16 cellular contexts compared by ENCODE assay signal in the genomic region with DNA sequence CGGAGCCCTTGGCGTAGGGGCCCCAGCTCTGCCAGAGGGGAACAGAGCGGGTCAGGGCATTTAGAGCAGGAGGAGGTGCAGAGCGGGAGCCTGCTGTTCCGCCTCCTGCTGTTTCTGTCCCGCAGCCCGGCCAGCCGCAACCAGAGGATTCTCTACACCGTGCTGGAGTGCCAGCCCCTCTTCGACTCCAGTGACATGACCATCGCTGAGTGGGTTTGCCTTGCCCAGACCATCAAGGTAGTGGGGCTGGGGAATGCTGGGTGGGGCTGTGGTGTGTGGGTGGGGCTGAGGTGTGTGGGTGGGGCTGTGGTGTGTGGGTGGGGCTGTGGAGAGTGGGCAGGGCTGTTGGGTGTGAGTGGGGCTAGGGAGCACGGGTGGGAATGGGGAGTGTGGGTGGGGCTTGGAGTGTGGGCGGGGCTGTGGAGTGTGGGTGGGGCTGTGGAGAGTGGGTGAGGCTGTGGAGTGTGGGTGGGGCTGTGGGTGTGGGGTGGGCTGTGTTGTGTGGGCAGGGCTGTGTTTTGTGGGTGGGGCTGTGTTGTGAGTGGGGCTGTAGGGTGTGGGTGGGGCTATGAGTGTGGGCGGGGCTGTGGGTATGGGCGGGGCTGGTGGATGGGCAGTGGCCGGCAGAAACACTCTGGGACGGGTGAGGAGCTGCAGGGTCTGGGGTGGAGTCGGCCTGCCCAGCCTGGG. TPM values are rescaled to one million over a fixed set of nuclear protein-coding genes. Genes with fewer than 3 reads are reported as not detected.
DNase-seq lines count a peak whose midpoint lies in the region; ATAC-seq, FAIRE-seq and TF ChIP-seq lines count a peak whose summit lies in the region.
"Had no signal": no experiment of that assay in that cellular context is flagged by ENCODE, and none has a peak within 500 bp of the region (broad histone marks: within the 10 kb centered on the region; RNA-seq: fewer than 3 reads in every experiment).

No MANE protein-coding gene starts in this region.

- no peak overlapping the region for H3K4me2 ChIP-seq in GM12878 (ENCODE audit: control insufficient read depth, insufficient read depth)

- BruUV-seq in GM12878 (replicated peaks; lab: Mats Ljungman, UMichigan): no TSS peak

- H3K27me3 ChIP-seq in BE2C (no peaks in the 10 kb centered on the region), H7 (ENCODE audit: control insufficient read depth, insufficient read depth, low read length) (no peaks in the 10 kb centered on the region), GM12878 (replicated peaks in 1 of 2; ENCODE audit: control insufficient read depth in 2 of 2, insufficient read depth in 2 of 2, low read length in 1 of 2) (no peaks in the 10 kb centered on the region), lung (ENCODE audit: control insufficient read depth, insufficient read depth) (no peaks in the 10 kb centered on the region), body of pancreas (no peaks in the 10 kb centered on the region), tibial nerve (peaks cover 0 to 8% of the 10 kb centered on the region in 2 donors)

- H3K79me2 ChIP-seq in GM12878 (ENCODE audit: control insufficient read depth, insufficient read depth, low read length): no peaks in the 10 kb centered on the region

- RAD21 ChIA-PET in GM12878 (lab: Charles Lee; ENCODE audit: unreplicated experiment): no interaction called here

- intact Hi-C loops in GM12878 (cut with micrococcal nuclease; ENCODE audit: unreplicated experiment) (loop anchor here (5.0 kb wide), 1 partner anchor 549 kb away; no protein-coding TSS in a partner anchor), body of pancreas (cut with DNase I) (loop anchor here (5.0 kb wide), 1 partner anchor 34 kb away; no protein-coding TSS in a partner anchor)

- DNase-seq in BE2C (peak; percentile 50), H7 (peak; percentile 81), GM12878 (ENCODE audit: low read depth, low spot score) (no peak), lung (ENCODE audit: low spot score) (no peak), body of pancreas (no peak), tibial nerve (ENCODE audit: low spot score in 2 of 2) (no peak)
- DNase-seq: activated CD4-positive, alpha-beta memory T cell treated with anti-CD3 and anti-CD28 coated beads, Interleukin-2, amount 10 ng/mL, durations not matched to agents 7 days and 5 days; islet precursor cell; NCI-H187 had no signal

- no peaks in the 10 kb centered on the region for H4K20me1 ChIP-seq in GM12878 (ENCODE audit: control insufficient read depth, insufficient read depth)

- no peak overlapping the region for H3K9ac ChIP-seq in GM12878 (ENCODE audit: control insufficient read depth, insufficient read depth, low read length)

- no peak for TF ChIP-seq RAD21 in GM12878 (IDR thresholded peaks at IDR 0.05; ENCODE audit: insufficient read depth, low read depth, low read length)

- no peaks in the 10 kb centered on the region for H3K9me3 ChIP-seq in BE2C
- no peaks in the 10 kb centered on the region for H3K9me3 ChIP-seq in GM12878 (replicated peaks; ENCODE audit: control insufficient read depth, insufficient read depth, low read length)
- H3K9me3 ChIP-seq in lung (ENCODE audit: control insufficient read depth in 2 of 2, insufficient read depth in 1 of 2, low read length in 1 of 2): peaks cover 0 to 3% of the 10 kb centered on the region in 2 donors
- H3K9me3 ChIP-seq in body of pancreas: no peaks in the 10 kb centered on the region
- H3K9me3 ChIP-seq in tibial nerve: peaks cover 0 to 6% (median 0%) of the 10 kb centered on the region in 4 donors

- SMC1A ChIA-PET in GM12878 (lab: Charles Lee; ENCODE audit: uncharacterized antibody, unreplicated experiment): interaction anchor here (1.2 kb wide), 1 partner anchor 471 kb away, joined by 3 read pairs; no protein-coding TSS in a partner anchor

- no peak for FAIRE-seq in GM12878 (lab: Jason Lieb, UNC)

- TF ChIP-seq EP300 in GM12878 (IDR thresholded peaks at IDR 0.05; ENCODE audit: borderline replicate concordance in 1 of 2, control insufficient read depth in 1 of 2, low read depth in 2 of 2, low read length in 2 of 2) (no peak), tibial nerve (IDR thresholded peaks at IDR 0.05) (no peak)

- CTCF ChIA-PET in GM12878 (lab: Yijun Ruan, JAX): interaction anchor here (0.6 to 1.5 kb wide), 5 partner anchors 16 to 547 kb away, joined by 3 to 6 read pairs (median 3); no protein-coding TSS in a partner anchor

- ATAC-seq in GM12878 (peak; percentile 52), lung (ENCODE audit: insufficient read depth, low FRiP score) (peak; percentile 38), body of pancreas (no peak), GM18858 (IDR thresholded peaks at IDR 0.05; ENCODE audit: unreplicated experiment) (no peak), HG03457 (IDR thresholded peaks at IDR 0.05; ENCODE audit: unreplicated experiment) (no peak)

- 86% methylated on average over 10 of the region's 18 CpGs for WGBS in GM12878 (ENCODE audit: insufficient coverage, insufficient replicate concordance, low lambda C conversion rate, missing lambda C conversion rate)
- 56 to 63% methylated on average over 17 to 18 of the region's 18 CpGs for WGBS in lung, 2 donors
- 33 to 51% methylated on average over 3 to 18 of the region's 18 CpGs for WGBS in body of pancreas, 2 donors
- WGBS in tibial nerve, 2 donors: 52 to 61% methylated on average over 18 of the region's 18 CpGs

- in situ Hi-C loops in GM12878 (cut with MboI): no loop called here

- TF ChIP-seq POLR2A in GM12878 (IDR thresholded peaks at IDR 0.05; ENCODE audit: low read depth, low read length) (no peak), body of pancreas (IDR thresholded peaks at IDR 0.05) (no peak), tibial nerve (IDR thresholded peaks at IDR 0.05) (no peak)

- POLR2A ChIA-PET in GM12878 (lab: Charles Lee): no interaction called here

- H3K4me3 ChIP-seq in BE2C (ENCODE audit: low read depth, low read length) (no peak overlapping the region), H7 (ENCODE audit: insufficient read depth, low read depth, low read length) (no peak overlapping the region), GM12878 (no peak overlapping the region), lung (no peak overlapping the region), body of pancreas (no peak overlapping the region), tibial nerve (no peak overlapping the region)
- H3K4me3 ChIP-seq: coronary artery had no signal

- H2AFZ ChIP-seq in GM12878 (ENCODE audit: control insufficient read depth, low read depth, low read length): no peak overlapping the region

- TF ChIP-seq CTCF in BE2C (IDR thresholded peaks at IDR 0.05; ENCODE audit: low read depth, low read length) (no peak), GM12878 (IDR thresholded peaks at IDR 0.05 in 2 of 3, conservative IDR thresholded peaks at IDR 0.05 in 1 of 3; ENCODE audit: control insufficient read depth in 2 of 3, extremely low read depth in 1 of 3, insufficient read depth in 1 of 3, low read depth in 3 of 3, low read length in 3 of 3) (no peak), lung (IDR thresholded peaks at IDR 0.05; ENCODE audit: control extremely low read depth, extremely low read depth) (no peak), body of pancreas (IDR thresholded peaks at IDR 0.05) (no peak), tibial nerve (IDR thresholded peaks at IDR 0.05) (no peak)

- H3K27ac ChIP-seq in GM12878 (ENCODE audit: control insufficient read depth, insufficient read depth) (no peak overlapping the region), lung (ENCODE audit: low read depth in 1 of 2, low read length in 1 of 2) (no peak overlapping the region), body of pancreas (no peak overlapping the region), tibial nerve (no peak overlapping the region)
- H3K27ac ChIP-seq: coronary artery, SK-N-MC had no signal

- peaks cover 13% of the 10 kb centered on the region for H3K4me1 ChIP-seq in BE2C
- H3K4me1 ChIP-seq in GM12878 (ENCODE audit: control insufficient read depth, insufficient read depth, low read length): no peaks in the 10 kb centered on the region
- H3K4me1 ChIP-seq in lung (ENCODE audit: control insufficient read depth in 2 of 2, insufficient read depth in 2 of 2, low read length in 2 of 2): peaks cover 0 to 3% of the 10 kb centered on the region in 2 donors
- H3K4me1 ChIP-seq in body of pancreas: peaks cover 7% of the 10 kb centered on the region
- peaks cover 0 to 12% (median 0%) of the 10 kb centered on the region in 4 donors for H3K4me1 ChIP-seq in tibial nerve

- no peaks in the 10 kb centered on the region for H3K36me3 ChIP-seq in BE2C
- H3K36me3 ChIP-seq in H7 (replicated peaks; ENCODE audit: control insufficient read depth, insufficient read depth, low read length): no peaks in the 10 kb centered on the region
- H3K36me3 ChIP-seq in GM12878 (ENCODE audit: control insufficient read depth in 2 of 2, insufficient read depth in 2 of 2, low read length in 1 of 2): no peaks in the 10 kb centered on the region
- no peaks in the 10 kb centered on the region for H3K36me3 ChIP-seq in lung (ENCODE audit: control insufficient read depth in 2 of 2, insufficient read depth in 2 of 2, low read length in 2 of 2)
- no peaks in the 10 kb centered on the region for H3K36me3 ChIP-seq in body of pancreas (replicated peaks in 1 of 2; ENCODE audit: insufficient read depth in 1 of 2, low read depth in 2 of 2)
- H3K36me3 ChIP-seq in tibial nerve: no peaks in the 10 kb centered on the region

RNA-seq across cellular contexts. Expression of a gene that starts 8.0 kb away (rescaled TPM):
- not detected for polyA plus RNA-seq in BE2C (2012; ENCODE audit: insufficient read depth, insufficient read length, low read depth)
- 0.17 and 2.9 TPM in 2 replicates for total RNA-seq in H7 (2014; rRNA removed; shearing (Covaris generic))
- not detected in 2 replicates for total RNA-seq in GM12878 (2013; cell fraction: nucleolus; rRNA removed)
- total RNA-seq in GM12878 (2014; rRNA removed) (not detected in 2 replicates), GM12878 (2014; rRNA removed; fragmentation: Illumina TruSeq; extraction: Trizol) (not detected in 2 replicates), GM12878 (2021) (0.29 TPM in 1 of 2 replicates, not detected in the other), lung (1 to 10 TPM; 4.3 to 4.7 TPM), body of pancreas (under 1 TPM; 0.52 to 0.99 TPM), tibial nerve (1 to 10 TPM; 2.4 to 8.7 (median 2.7) TPM)
- polyA plus RNA-seq in GM12878 (2011; ENCODE audit: low read depth): not detected
- polyA plus RNA-seq in GM12878 (2011; rRNA removed) (not detected in 2 replicates), GM12878 (2014; fragmentation: Illumina TruSeq; extraction: Trizol) (not detected in 2 replicates), GM12878 (2014; fragmentation: Nextera tagmentation; extraction: Ambion mirVana) (not detected), GM12878 (2014; rRNA removed) (not detected in 2 replicates), GM12878 (2016; fragmentation: Nextera tagmentation; extraction: Ambion mirVana) (not detected), lung (1 to 10 TPM in 1 of 2 donors, under 1 TPM in 1; 0.73 to 1.8 TPM)
- polyA plus RNA-seq in GM12878 (2011; cell fraction: cytosol; rRNA removed): not detected in 2 replicates
- not detected in 2 replicates for polyA plus RNA-seq in GM12878 (2011; cell fraction: nucleus; rRNA removed)
- not detected in 2 replicates for polyA plus RNA-seq in GM12878 (2012)
- polyA minus RNA-seq in GM12878 (2011; rRNA and poly(A)+ RNA removed): not detected in 2 replicates
- not detected in 2 replicates for polyA minus RNA-seq in GM12878 (2011; cell fraction: cytosol; rRNA and poly(A)+ RNA removed)
- polyA minus RNA-seq in GM12878 (2011; cell fraction: nucleus; rRNA and poly(A)+ RNA removed): not detected in 2 replicates
- total RNA-seq: activated CD4-positive, alpha-beta memory T cell treated with anti-CD3 and anti-CD28 coated beads, Interleukin-2, amount 10 ng/mL, durations not matched to agents 7 days and 5 days; activated T-helper 2 cell treated with anti-CD3 and anti-CD28 coated beads, Interferon-gamma antibody, Interleukin-2, Interleukin-4, amounts not matched to agents 10 μg/mL and 5 μg/mL and 100 μg/mL, durations not matched to agents 14 hours and 24 hours and 36 hours; epithelial cell of proximal tubule; glomerular endothelial cell had no signal

RNA-seq across cellular contexts. Expression of a gene that starts 44.9 kb away (rescaled TPM):
- 87.1 TPM for polyA plus RNA-seq in BE2C (2012; ENCODE audit: insufficient read depth, insufficient read length, low read depth)
- 59.2 and 61.0 TPM in 2 replicates for total RNA-seq in H7 (2014; rRNA removed; shearing (Covaris generic))
- 0.13 and 0.15 TPM in 2 replicates for total RNA-seq in GM12878 (2013; cell fraction: nucleolus; rRNA removed)
- not detected in 2 replicates for total RNA-seq in GM12878 (2014; rRNA removed)
- total RNA-seq in GM12878 (2014; rRNA removed; fragmentation: Illumina TruSeq; extraction: Trizol): not detected in 2 replicates
- 0.05 TPM in 1 of 2 replicates, not detected in the other for total RNA-seq in GM12878 (2021)
- polyA plus RNA-seq in GM12878 (2011; ENCODE audit: low read depth): not detected
- polyA plus RNA-seq in GM12878 (2011; rRNA removed): not detected in 2 replicates
- under 0.01 TPM in 1 of 2 replicates, not detected in the other for polyA plus RNA-seq in GM12878 (2011; cell fraction: cytosol; rRNA removed)
- polyA plus RNA-seq in GM12878 (2011; cell fraction: nucleus; rRNA removed): 0.01 and 0.06 TPM in 2 replicates
- 0.03 TPM in 1 of 2 replicates, not detected in the other for polyA plus RNA-seq in GM12878 (2012)
- polyA plus RNA-seq in GM12878 (2014; fragmentation: Illumina TruSeq; extraction: Trizol): not detected in 2 replicates
- not detected for polyA plus RNA-seq in GM12878 (2014; fragmentation: Nextera tagmentation; extraction: Ambion mirVana)
- not detected in 2 replicates for polyA plus RNA-seq in GM12878 (2014; rRNA removed)
- not detected for polyA plus RNA-seq in GM12878 (2016; fragmentation: Nextera tagmentation; extraction: Ambion mirVana)
- polyA minus RNA-seq in GM12878 (2011; rRNA and poly(A)+ RNA removed): not detected in 2 replicates
- polyA minus RNA-seq in GM12878 (2011; cell fraction: cytosol; rRNA and poly(A)+ RNA removed): 0.27 and 0.31 TPM in 2 replicates
- polyA minus RNA-seq in GM12878 (2011; cell fraction: nucleus; rRNA and poly(A)+ RNA removed): 0.12 and 0.19 TPM in 2 replicates
- 10 to 100 TPM in 1 of 2 donors, 1 to 10 TPM in 1; 6.5 to 11.4 TPM for total RNA-seq in lung
- 1 to 10 TPM; 2.4 to 2.5 TPM for polyA plus RNA-seq in lung
- 10 to 100 TPM; 14.8 to 17.1 TPM for total RNA-seq in body of pancreas
- total RNA-seq in tibial nerve: 1 to 10 TPM; 2.6 to 4.2 (median 3.3) TPM

Comparison
In these comparisons a context has a peak if more than half of its experiments do, and no peak if none do; other contexts are left out.
1. DNase-seq: peak in BE2C (single experiment) and H7 (single experiment); none in GM12878 (single experiment), lung (single experiment), body of pancreas (0 of 4) and tibial nerve (0 of 2).
2. ATAC-seq: peak in GM12878 (single experiment) and lung (single experiment); none in body of pancreas (single experiment), GM18858 (single experiment) and HG03457 (single experiment).